1 cellular context compared by ENCODE assay signal in genomic region chr9:122307036-122307435, GRCh38.
A peak's percentile ranks its signal among the peaks of the same experiment; 100 is the strongest.
TF ChIP-seq lines count a peak whose summit lies in the region.

No MANE protein-coding gene starts in this region.

TF ChIP-seq in endothelial cell of umbilical vein, 7 proteins besides CTCF, POLR2A, EP300 and RAD21 (continued from another document):
- TF ChIP-seq FOS (IDR thresholded peaks at IDR 0.05; ENCODE audit: borderline replicate concordance, insufficient read depth, low read length) (peak; percentile 25), MYC (IDR thresholded peaks at IDR 0.05; ENCODE audit: low read depth, low read length) (peak; percentile 77), POLR2AphosphoS5 (IDR thresholded peaks at IDR 0.05; ENCODE audit: insufficient read depth, low read depth, low read length) (peak; percentile 87), MAX (IDR thresholded peaks at IDR 0.05; ENCODE audit: insufficient read depth, insufficient read length) (peak; percentile 31)
